In the genomic region with DNA sequence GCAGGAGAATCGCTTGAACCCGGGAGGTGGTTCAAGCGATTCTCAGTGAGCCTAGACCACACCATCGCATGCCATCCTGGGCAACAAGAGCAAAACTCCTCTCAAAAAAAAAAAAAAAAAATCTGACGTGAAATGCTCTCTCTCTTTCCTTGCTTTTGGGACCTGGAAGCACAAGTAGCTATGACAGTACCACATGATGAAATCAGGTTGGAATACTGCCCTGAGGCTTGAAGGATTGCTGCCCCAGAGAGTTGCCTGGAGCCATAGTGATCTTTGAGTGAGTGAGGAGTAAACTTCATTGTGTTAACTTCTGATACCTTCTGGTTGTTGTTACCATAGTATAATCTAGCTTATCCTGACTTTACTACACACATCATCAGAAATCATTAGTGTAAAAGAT, we compare ENCODE assay signal across 11 cellular contexts. TPM values are rescaled to one million over a fixed set of nuclear protein-coding genes. Genes with fewer than 3 reads are reported as not detected.
DNase-seq lines count a peak whose midpoint lies in the region; ATAC-seq and TF ChIP-seq lines count a peak whose summit lies in the region.
"Had no signal": no experiment of that assay in that cellular context is flagged by ENCODE, and none has a peak within 500 bp of the region (broad histone marks: within the 10 kb centered on the region; RNA-seq: fewer than 3 reads in every experiment).

No MANE protein-coding gene starts in this region.

- no peak for ATAC-seq in naive thymus-derived CD8-positive, alpha-beta T cell
- ATAC-seq in foreskin keratinocyte = no peak

- no peaks in the 10 kb centered on the region for H3K9me3 ChIP-seq in CD4-positive, alpha-beta memory T cell (ENCODE audit: control insufficient read depth in 1 of 2, low read length in 2 of 2)
- H3K9me3 ChIP-seq: tibial nerve had no signal

- POLR2A ChIA-PET in CD4-positive, alpha-beta memory T cell (lab: Charles Lee; ENCODE audit: partially characterized antibody) = interaction anchor here (1.0 to 1.6 kb wide), 2 partner anchors 10 to 23 kb away, joined by 8 to 9 read pairs; partner anchors contain the start of gene AKAP13
- POLR2A ChIA-PET in naive thymus-derived CD8-positive, alpha-beta T cell (lab: Charles Lee) = interaction anchor here (1.1 to 2.0 kb wide), 2 partner anchors 23 to 26 kb away, joined by 6 to 11 read pairs; partner anchors contain the start of gene AKAP13

- DNase-seq in CD4-positive, alpha-beta memory T cell = no peak
- DNase-seq in NCI-H460 (ENCODE audit: extremely low read depth, low read depth) (peak; percentile 56), choroid plexus epithelial cell (ENCODE audit: low read depth) (peak; percentile 58), foreskin keratinocyte (no peak), GM20000 (ENCODE audit: low spot score) (no peak), activated gamma-delta T cell treated with Interleukin-2 at 50 U/mL for 16 hours (no peak)
- no peak for DNase-seq in naive thymus-derived CD8-positive, alpha-beta T cell
- DNase-seq in activated naive CD4-positive, alpha-beta T cell (lab: John Stamatoyannopoulos, UW) = no peak
- DNase-seq: NCI-H2107; stimulated activated CD4-positive, alpha-beta T cell treated with anti-CD3 and anti-CD28 coated beads, Interleukin-4, amount 100 ng/mL, for 1 hour had no signal

- intact Hi-C loops in CD4-positive, alpha-beta memory T cell (cut with micrococcal nuclease) = no loop called here

- peaks cover 64 to 93% (median 80%) of the 10 kb centered on the region in 4 donors for H3K4me1 Mint-ChIP-seq in CD4-positive, alpha-beta memory T cell
- H3K4me1 Mint-ChIP-seq in naive thymus-derived CD8-positive, alpha-beta T cell = peaks cover 39 to 90% (median 81%) of the 10 kb centered on the region in 4 donors

- H3K4me3 ChIP-seq in CD4-positive, alpha-beta memory T cell (ENCODE audit: low read length in 2 of 2) = no peak overlapping the region
- no peak overlapping the region for H3K4me3 ChIP-seq in choroid plexus epithelial cell (ENCODE audit: low read depth, low read length)
- H3K4me3 ChIP-seq: tibial nerve had no signal

- H3K27ac ChIP-seq in CD4-positive, alpha-beta memory T cell (ENCODE audit: low read depth, low read length) = no peak overlapping the region
- no peak overlapping the region for H3K27ac ChIP-seq in foreskin keratinocyte

- H3K27me3 Mint-ChIP-seq in CD4-positive, alpha-beta memory T cell = no peaks in the 10 kb centered on the region
- H3K27me3 Mint-ChIP-seq in naive thymus-derived CD8-positive, alpha-beta T cell = no peaks in the 10 kb centered on the region

- H3K27ac Mint-ChIP-seq in CD4-positive, alpha-beta memory T cell = peak overlapping the region in 6 of 7 donors; percentile 26 to 83 (median 73)
- H3K27ac Mint-ChIP-seq in naive thymus-derived CD8-positive, alpha-beta T cell = peak overlapping the region; percentile 5 to 96 (median 80)

- no peaks in the 10 kb centered on the region for H3K36me3 ChIP-seq in CD4-positive, alpha-beta memory T cell (ENCODE audit: insufficient read depth, low read length)
- H3K36me3 ChIP-seq: tibial nerve had no signal

- H3K27me3 ChIP-seq in CD4-positive, alpha-beta memory T cell (ENCODE audit: insufficient read depth, low read length) = no peaks in the 10 kb centered on the region
- no peaks in the 10 kb centered on the region for H3K27me3 ChIP-seq in foreskin keratinocyte
- H3K27me3 ChIP-seq: tibial nerve had no signal

- CTCF ChIA-PET in CD4-positive, alpha-beta memory T cell (lab: Charles Lee; ENCODE audit: partially characterized antibody) = interaction anchor here (1.2 to 7.5 kb wide), 6 partner anchors 10 to 107 kb away, joined by 3 to 73 read pairs (median 8); no protein-coding TSS in a partner anchor

- H3K4me3 Mint-ChIP-seq in CD4-positive, alpha-beta memory T cell = peak overlapping the region in 2 of 8 donors; percentile 2 to 34
- peak overlapping the region in 7 of 10 donors; percentile 11 to 63 (median 41) for H3K4me3 Mint-ChIP-seq in naive thymus-derived CD8-positive, alpha-beta T cell

- peaks cover 59% of the 10 kb centered on the region for H3K4me1 ChIP-seq in CD4-positive, alpha-beta memory T cell (ENCODE audit: insufficient read depth, low read length)
- peaks cover 35% of the 10 kb centered on the region for H3K4me1 ChIP-seq in foreskin keratinocyte

- no peaks in the 10 kb centered on the region for H3K9me3 Mint-ChIP-seq in CD4-positive, alpha-beta memory T cell
- H3K9me3 Mint-ChIP-seq in naive thymus-derived CD8-positive, alpha-beta T cell = no peaks in the 10 kb centered on the region

- H3K36me3 Mint-ChIP-seq in CD4-positive, alpha-beta memory T cell = no peaks in the 10 kb centered on the region
- peaks cover 0 to 2% (median 0%) of the 10 kb centered on the region in 3 donors for H3K36me3 Mint-ChIP-seq in naive thymus-derived CD8-positive, alpha-beta T cell

- no peak for TF ChIP-seq CTCF in choroid plexus epithelial cell (conservative IDR thresholded peaks at IDR 0.05; ENCODE audit: low read depth, low read length)
- TF ChIP-seq CTCF in foreskin keratinocyte (conservative IDR thresholded peaks at IDR 0.05) = no peak
- no peak for TF ChIP-seq CTCF in GM20000 (IDR thresholded peaks at IDR 0.05; ENCODE audit: extremely low read depth, missing control alignments)

RNA-seq across cellular contexts. Expression of gene AKAP13, which starts 23.3 kb away (rescaled TPM):
- 100 to 1,000 TPM; 300 to 319 TPM for total RNA-seq in CD4-positive, alpha-beta memory T cell
- polyA plus RNA-seq in CD4-positive, alpha-beta memory T cell = 100 to 1,000 TPM in 1 of 2 donors, 10 to 100 TPM in 1; 68.7 to 195 TPM
- 24.5 and 31.4 TPM in 2 replicates for total RNA-seq in NCI-H460 (2014; rRNA removed; shearing (Covaris generic))
- polyA plus RNA-seq in NCI-H460 (2014; cell fraction: nucleus; rRNA removed) = 10.2 and 12.7 TPM in 2 replicates
- 100 to 1,000 TPM; 240 to 244 TPM for total RNA-seq in naive thymus-derived CD8-positive, alpha-beta T cell
- polyA plus RNA-seq in naive thymus-derived CD8-positive, alpha-beta T cell = 100 to 1,000 TPM; 113 to 131 (median 120) TPM
- total RNA-seq in foreskin keratinocyte = 29.7 and 31.9 TPM in 2 replicates
- polyA plus RNA-seq in foreskin keratinocyte = 7.7 and 8.5 TPM in 2 replicates

Comparison
In these comparisons a context has a peak if more than half of its experiments do, and no peak if none do; other contexts are left out.
1. DNase-seq: peak in NCI-H460 (single experiment) and choroid plexus epithelial cell (single experiment); none in CD4-positive, alpha-beta memory T cell (0 of 5), naive thymus-derived CD8-positive, alpha-beta T cell (0 of 10), foreskin keratinocyte (0 of 2), GM20000 (single experiment), activated naive CD4-positive, alpha-beta T cell (0 of 4) and activated gamma-delta T cell treated with Interleukin-2 at 50 U/mL for 16 hours (single experiment).